8 cellular contexts compared by ENCODE assay signal in genomic region chr3:173371848-173372487, GRCh38. TPM values are rescaled to one million over a fixed set of nuclear protein-coding genes. Genes with fewer than 3 reads are reported as not detected.
DNase-seq lines count a peak whose midpoint lies in the region; ATAC-seq and TF ChIP-seq lines count a peak whose summit lies in the region.

No MANE protein-coding gene starts in this region.

- intact Hi-C loops in activated T-helper 1 cell treated with anti-CD3 and anti-CD28 coated beads, Interleukin-12 subunit alpha, Interleukin-12 subunit beta, Interleukin-2, Interleukin-4 antibody, amounts not matched to agents 30 ng/mL and 10 ng/mL and 1 ng/mL, durations not matched to agents 14 hours and 24 hours and 36 hours (cut with micrococcal nuclease), result no loop called here

- H3K9me3 Mint-ChIP-seq in activated T-helper 17 cell treated with anti-CD3 and anti-CD28 coated beads, Interleukin-2, amount 50 U/mL, for 72 hours, result no peaks in the 10 kb centered on the region
- H3K9me3 Mint-ChIP-seq in activated T-helper 1 cell treated with anti-CD3 and anti-CD28 coated beads, Interleukin-12 subunit alpha, Interleukin-12 subunit beta, Interleukin-2, Interleukin-4 antibody, amounts not matched to agents 30 ng/mL and 10 ng/mL and 1 ng/mL, durations not matched to agents 14 hours and 24 hours and 36 hours, result no peaks in the 10 kb centered on the region

- H3K4me3 ChIP-seq in cardiac fibroblast (replicated peaks in 1 of 2; ENCODE audit: low read depth in 2 of 2, low read length in 2 of 2), result no peak overlapping the region

- no peak overlapping the region for H3K27ac Mint-ChIP-seq in activated T-helper 17 cell treated with anti-CD3 and anti-CD28 coated beads, Interleukin-2, amount 50 U/mL, for 72 hours
- H3K27ac Mint-ChIP-seq in activated T-helper 1 cell treated with anti-CD3 and anti-CD28 coated beads, Interleukin-12 subunit alpha, Interleukin-12 subunit beta, Interleukin-2, Interleukin-4 antibody, amounts not matched to agents 30 ng/mL and 10 ng/mL and 1 ng/mL, durations not matched to agents 14 hours and 24 hours and 36 hours, result no peak overlapping the region

- DNase-seq in NCI-H524 (lab: John Stamatoyannopoulos, UW) (peak; percentile 12 to 58), NCI-H524 treated with DMSO at 0.1 percent for 48 hours (lab: John Stamatoyannopoulos, UW) (no peak), NCI-H226 (peak; percentile 33), cardiac fibroblast (ENCODE audit: low read depth in 2 of 2) (peak; percentile 53 to 54), lung microvascular endothelial cell (ENCODE audit: low read depth in 2 of 2) (peak; percentile 42 to 49)
- no peak for DNase-seq in activated T-helper 1 cell treated with anti-CD3 and anti-CD28 coated beads, Interleukin-12 subunit alpha, Interleukin-12 subunit beta, Interleukin-2, Interleukin-4 antibody, amounts not matched to agents 30 ng/mL and 10 ng/mL and 1 ng/mL, durations not matched to agents 14 hours and 24 hours and 36 hours (ENCODE audit: low spot score)

- no peaks in the 10 kb centered on the region for H3K4me1 Mint-ChIP-seq in activated T-helper 17 cell treated with anti-CD3 and anti-CD28 coated beads, Interleukin-2, amount 50 U/mL, for 72 hours
- no peaks in the 10 kb centered on the region for H3K4me1 Mint-ChIP-seq in activated T-helper 1 cell treated with anti-CD3 and anti-CD28 coated beads, Interleukin-12 subunit alpha, Interleukin-12 subunit beta, Interleukin-2, Interleukin-4 antibody, amounts not matched to agents 30 ng/mL and 10 ng/mL and 1 ng/mL, durations not matched to agents 14 hours and 24 hours and 36 hours (ENCODE audit: low read depth)

- no peaks in the 10 kb centered on the region for H3K36me3 Mint-ChIP-seq in activated T-helper 17 cell treated with anti-CD3 and anti-CD28 coated beads, Interleukin-2, amount 50 U/mL, for 72 hours (ENCODE audit: low read depth)
- no peaks in the 10 kb centered on the region for H3K36me3 Mint-ChIP-seq in activated T-helper 1 cell treated with anti-CD3 and anti-CD28 coated beads, Interleukin-12 subunit alpha, Interleukin-12 subunit beta, Interleukin-2, Interleukin-4 antibody, amounts not matched to agents 30 ng/mL and 10 ng/mL and 1 ng/mL, durations not matched to agents 14 hours and 24 hours and 36 hours (ENCODE audit: low read depth)

- ATAC-seq in HG03045 (IDR thresholded peaks at IDR 0.05; ENCODE audit: unreplicated experiment), result no peak
- ATAC-seq in activated T-helper 17 cell treated with anti-CD3 and anti-CD28 coated beads, Interleukin-2, amount 50 U/mL, for 72 hours (replicated peaks), result no peak

- no peak overlapping the region for H3K4me3 Mint-ChIP-seq in activated T-helper 17 cell treated with anti-CD3 and anti-CD28 coated beads, Interleukin-2, amount 50 U/mL, for 72 hours
- no peak overlapping the region for H3K4me3 Mint-ChIP-seq in activated T-helper 1 cell treated with anti-CD3 and anti-CD28 coated beads, Interleukin-12 subunit alpha, Interleukin-12 subunit beta, Interleukin-2, Interleukin-4 antibody, amounts not matched to agents 30 ng/mL and 10 ng/mL and 1 ng/mL, durations not matched to agents 14 hours and 24 hours and 36 hours

- peak; percentile 63 for TF ChIP-seq CTCF in cardiac fibroblast (IDR thresholded peaks at IDR 0.05; ENCODE audit: low read depth, low read length)

- no peaks in the 10 kb centered on the region for H3K27me3 Mint-ChIP-seq in activated T-helper 17 cell treated with anti-CD3 and anti-CD28 coated beads, Interleukin-2, amount 50 U/mL, for 72 hours
- H3K27me3 Mint-ChIP-seq in activated T-helper 1 cell treated with anti-CD3 and anti-CD28 coated beads, Interleukin-12 subunit alpha, Interleukin-12 subunit beta, Interleukin-2, Interleukin-4 antibody, amounts not matched to agents 30 ng/mL and 10 ng/mL and 1 ng/mL, durations not matched to agents 14 hours and 24 hours and 36 hours (ENCODE audit: insufficient read depth), result no peaks in the 10 kb centered on the region

RNA-seq across cellular contexts. Expression of gene NLGN1, which starts 25.6 kb away (rescaled TPM):
- 0.20 and 0.65 TPM in 2 replicates for total RNA-seq in lung microvascular endothelial cell
- not detected for total RNA-seq in activated T-helper 17 cell treated with anti-CD3 and anti-CD28 coated beads, Interleukin-2, amount 50 U/mL, for 72 hours
- total RNA-seq in activated T-helper 1 cell treated with anti-CD3 and anti-CD28 coated beads, Interleukin-12 subunit alpha, Interleukin-12 subunit beta, Interleukin-2, Interleukin-4 antibody, amounts not matched to agents 30 ng/mL and 10 ng/mL and 1 ng/mL, durations not matched to agents 14 hours and 24 hours and 36 hours, result not detected in 2 replicates

Comparison
In these comparisons a context has a peak if more than half of its experiments do, and no peak if none do; other contexts are left out.
1. DNase-seq: peak in NCI-H524 (2 of 2), NCI-H226 (single experiment), cardiac fibroblast (2 of 2) and lung microvascular endothelial cell (2 of 2); none in NCI-H524 treated with DMSO at 0.1 percent for 48 hours (single experiment) and activated T-helper 1 cell treated with anti-CD3 and anti-CD28 coated beads, Interleukin-12 subunit alpha, Interleukin-12 subunit beta, Interleukin-2, Interleukin-4 antibody, amounts not matched to agents 30 ng/mL and 10 ng/mL and 1 ng/mL, durations not matched to agents 14 hours and 24 hours and 36 hours (single experiment).